In genomic region chr1:37947364-37947763, GRCh38 we compare ENCODE assay signal across 8 cellular contexts. TPM values are rescaled to one million over a fixed set of nuclear protein-coding genes. Genes with fewer than 3 reads are reported as not detected.
DNase-seq lines count a peak whose midpoint lies in the region; ATAC-seq, FAIRE-seq and TF ChIP-seq lines count a peak whose summit lies in the region.

No MANE protein-coding gene starts in this region.

- TF ChIP-seq CTCF in PC-9 (conservative IDR thresholded peaks at IDR 0.05) (no peak), esophagus squamous epithelium (IDR thresholded peaks at IDR 0.05) (no peak)

- no peaks in the 10 kb centered on the region for H3K79me2 ChIP-seq in PC-9 (ENCODE audit: low read depth)

- H3K4me3 ChIP-seq in PC-9 (peak overlapping the region; percentile 61; the same call in 1 of the 2 replicates), esophagus squamous epithelium (peak overlapping the region in 3 of 4 donors; percentile 59 to 75 (median 63)), skeletal muscle cell (ENCODE audit: low read depth, low read length) (peak overlapping the region; percentile 70)

- no peak for FAIRE-seq in HTR-8/SVneo (lab: Jason Lieb, UNC)

- peak; percentile 2 for ATAC-seq in GM18909 (IDR thresholded peaks at IDR 0.05; ENCODE audit: poor library complexity, unreplicated experiment)

- H3K4me2 ChIP-seq in PC-9 = peak overlapping the region; percentile 77

- H3K27me3 ChIP-seq in PC-9 (ENCODE audit: insufficient read depth, low read depth) = no peaks in the 10 kb centered on the region
- no peaks in the 10 kb centered on the region for H3K27me3 ChIP-seq in esophagus squamous epithelium

- DNase-seq in PC-9 (no peak), esophagus squamous epithelium (lab: John Stamatoyannopoulos, UW) (no peak), skeletal muscle cell (ENCODE audit: low read depth) (no peak), HTR-8/SVneo (ENCODE audit: insufficient read length, low spot score) (no peak), Ammon's horn (ENCODE audit: low spot score) (no peak), NCI-H1417 treated with DMSO at 0.1 percent for 48 hours (lab: John Stamatoyannopoulos, UW) (no peak), glomerular visceral epithelial cell (ENCODE audit: extremely low spot score) (no peak)

- no peaks in the 10 kb centered on the region for H3K9me2 ChIP-seq in PC-9 (ENCODE audit: insufficient read depth)

- H2AFZ ChIP-seq in PC-9 = no peak overlapping the region; the same call in 1 of the 2 replicates

- 48 to 54% methylated on average over 6 of the region's 6 CpGs for WGBS in esophagus squamous epithelium, 2 donors

- TF ChIP-seq POLR2A in esophagus squamous epithelium (IDR thresholded peaks at IDR 0.05) = no peak

- H3F3A ChIP-seq in PC-9 (ENCODE audit: insufficient read depth, low read depth) = peaks cover 7% of the 10 kb centered on the region; the same call in 1 of the 2 replicates

- no peaks in the 10 kb centered on the region for H3K9me3 ChIP-seq in PC-9 (ENCODE audit: insufficient read depth, low read depth)
- H3K9me3 ChIP-seq in esophagus squamous epithelium = no peaks in the 10 kb centered on the region

- no peaks in the 10 kb centered on the region for H4K20me1 ChIP-seq in PC-9 (ENCODE audit: insufficient read depth)

- POLR2A ChIA-PET in PC-9 (lab: Charles Lee; ENCODE audit: unreplicated experiment) = interaction anchor here (0.5 kb wide), 1 partner anchor 11 kb away, joined by 3 read pairs; no protein-coding TSS in a partner anchor

- H3K4me1 ChIP-seq in PC-9 (replicated peaks; ENCODE audit: insufficient read depth) (peaks cover 14% of the 10 kb centered on the region), esophagus squamous epithelium (peaks cover 3 to 28% (median 6%) of the 10 kb centered on the region in 3 donors)

- H3K36me3 ChIP-seq in PC-9 (ENCODE audit: low read depth) = no peaks in the 10 kb centered on the region
- peaks cover 0 to 20% (median 0%) of the 10 kb centered on the region in 3 donors for H3K36me3 ChIP-seq in esophagus squamous epithelium

- H3K27ac ChIP-seq in PC-9 (no peak overlapping the region), esophagus squamous epithelium (peak overlapping the region; percentile 68 to 95 (median 88))

- CTCF ChIA-PET in PC-9 (lab: Charles Lee) = no interaction called here

- BruUV-seq in PC-9 (replicated peaks; lab: Mats Ljungman, UMichigan) = no TSS peak

- intact Hi-C loops in PC-9 (cut with micrococcal nuclease; ENCODE audit: unreplicated experiment) (no loop called here), esophagus squamous epithelium (cut with DNase I) (no loop called here)

RNA-seq across cellular contexts. Expression of gene INPP5B, which starts 0.5 kb away (rescaled TPM):
- 26.7 and 28.1 TPM in 2 replicates for total RNA-seq in PC-9 (2021)
- 10 to 100 TPM in 3 of 4 donors, 1 to 10 TPM in 1; 6.2 to 20.4 (median 13.7) TPM for total RNA-seq in esophagus squamous epithelium

RNA-seq across cellular contexts. Expression of gene SF3A3, which starts 42.5 kb away (rescaled TPM):
- total RNA-seq in PC-9 (2021) (82.6 and 99.1 TPM in 2 replicates), esophagus squamous epithelium (10 to 100 TPM; 33.9 to 49.7 (median 44.4) TPM)

RNA-seq across cellular contexts. Expression of gene FHL3, which starts 58.0 kb away (rescaled TPM):
- 26.2 and 29.8 TPM in 2 replicates for total RNA-seq in PC-9 (2021)
- 10 to 100 TPM in 3 of 4 donors, 1 to 10 TPM in 1; 6.2 to 18.7 (median 12.4) TPM for total RNA-seq in esophagus squamous epithelium
